9 cellular contexts compared by ENCODE assay signal in the genomic region with DNA sequence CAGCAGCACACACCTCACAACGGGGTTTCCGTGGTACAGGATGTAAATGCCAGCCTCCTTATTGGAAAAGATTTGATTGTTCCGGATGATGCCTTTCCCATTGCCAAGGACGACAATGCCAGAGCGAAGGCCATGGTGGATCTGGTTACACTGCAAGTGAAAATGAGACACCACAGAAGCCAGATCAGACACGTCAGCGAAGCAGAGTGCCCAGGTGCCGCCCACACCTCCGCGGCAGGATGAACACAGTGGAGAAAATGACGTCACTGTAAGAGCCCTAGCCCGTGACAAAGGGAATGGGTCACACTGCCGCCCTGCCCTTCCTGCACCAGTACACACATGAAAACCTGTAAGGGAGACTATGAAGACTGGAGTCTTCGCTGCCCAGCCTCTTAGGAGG. TPM values are rescaled to one million over a fixed set of nuclear protein-coding genes. Genes with fewer than 3 reads are reported as not detected.
A peak's percentile ranks its signal among the peaks of the same experiment; 100 is the strongest.
DNase-seq lines count a peak whose midpoint lies in the region; ATAC-seq, FAIRE-seq and TF ChIP-seq lines count a peak whose summit lies in the region.
"Had no signal": no experiment of that assay in that cellular context is flagged by ENCODE, and none has a peak within 500 bp of the region (broad histone marks: within the 10 kb centered on the region; RNA-seq: fewer than 3 reads in every experiment).

No MANE protein-coding gene starts in this region.

- no peak for FAIRE-seq in kidney (lab: Jason Lieb, UNC)

- no peak overlapping the region for H3K9ac ChIP-seq in kidney (ENCODE audit: low read length in 2 of 2)

- no peak for TF ChIP-seq CTCF in GM12865 (IDR thresholded peaks at IDR 0.05; ENCODE audit: insufficient read depth, low read depth, low read length, missing control alignments)
- no peak for TF ChIP-seq CTCF in kidney (IDR thresholded peaks at IDR 0.05; ENCODE audit: borderline replicate concordance, extremely low read depth, insufficient read depth)

- POLR2A ChIA-PET in activated CD8-positive, alpha-beta T cell treated with anti-CD3 and anti-CD28 coated beads, Interleukin-2, amount 10 ng/mL, durations not matched to agents 7 days and 5 days (lab: Charles Lee): no interaction called here

- H3K4me3 ChIP-seq in GM12865 (ENCODE audit: low read depth, low read length) (no peak overlapping the region), kidney (ENCODE audit: low read length in 2 of 2) (no peak overlapping the region)

- H3K4me1 ChIP-seq in kidney (ENCODE audit: control insufficient read depth in 1 of 2, insufficient read depth in 1 of 2, low read depth in 1 of 2, low read length in 2 of 2): no peaks in the 10 kb centered on the region

- H3K27ac Mint-ChIP-seq in activated CD8-positive, alpha-beta T cell treated with anti-CD3 and anti-CD28 coated beads, Interleukin-2, amount 10 ng/mL, durations not matched to agents 7 days and 5 days: peak overlapping the region; percentile 39

- intact Hi-C loops in kidney (cut with DNase I): no loop called here

- no peak overlapping the region for H3K27ac ChIP-seq in kidney (ENCODE audit: low read depth in 2 of 2, low read length in 2 of 2)
- H3K27ac ChIP-seq: neutrophil had no signal

- no peaks in the 10 kb centered on the region for H3K9me3 Mint-ChIP-seq in activated CD8-positive, alpha-beta T cell treated with anti-CD3 and anti-CD28 coated beads, Interleukin-2, amount 10 ng/mL, durations not matched to agents 7 days and 5 days (ENCODE audit: insufficient read depth)

- H3K36me3 ChIP-seq in kidney (ENCODE audit: control insufficient read depth in 1 of 2, insufficient read depth in 2 of 2, low read length in 2 of 2): peaks cover 10 to 24% of the 10 kb centered on the region in 2 donors
- H3K36me3 ChIP-seq: neutrophil had no signal

- peak; percentile 76 for ATAC-seq in HG03354 (IDR thresholded peaks at IDR 0.05; ENCODE audit: poor library complexity, severe bottlenecking, unreplicated experiment)
- peak; percentile 79 for ATAC-seq in activated CD8-positive, alpha-beta T cell treated with anti-CD3 and anti-CD28 coated beads, Interleukin-2, amount 10 ng/mL, durations not matched to agents 7 days and 5 days
- no peak for ATAC-seq in HG03159 (IDR thresholded peaks at IDR 0.05; ENCODE audit: unreplicated experiment)
- ATAC-seq in HG03175 (IDR thresholded peaks at IDR 0.05; ENCODE audit: unreplicated experiment): no peak

- H3K4me1 Mint-ChIP-seq in activated CD8-positive, alpha-beta T cell treated with anti-CD3 and anti-CD28 coated beads, Interleukin-2, amount 10 ng/mL, durations not matched to agents 7 days and 5 days (ENCODE audit: low read depth): peaks cover 9% of the 10 kb centered on the region

- no peaks in the 10 kb centered on the region for H3K27me3 Mint-ChIP-seq in activated CD8-positive, alpha-beta T cell treated with anti-CD3 and anti-CD28 coated beads, Interleukin-2, amount 10 ng/mL, durations not matched to agents 7 days and 5 days (ENCODE audit: low read depth)

- CTCF ChIA-PET in activated CD8-positive, alpha-beta T cell treated with anti-CD3 and anti-CD28 coated beads, Interleukin-2, amount 10 ng/mL, durations not matched to agents 7 days and 5 days (lab: Charles Lee): no interaction called here

- no peaks in the 10 kb centered on the region for H3K9me3 ChIP-seq in kidney (ENCODE audit: control insufficient read depth in 1 of 2, low read length in 2 of 2)
- H3K9me3 ChIP-seq: neutrophil had no signal

- DNase-seq in GM12865 (ENCODE audit: low read depth) (peak; percentile 65), kidney (peak; percentile 82), cerebellar cortex (ENCODE audit: low spot score) (no peak)
- peak; percentile 45 for DNase-seq in activated CD8-positive, alpha-beta T cell treated with anti-CD3 and anti-CD28 coated beads, Interleukin-2, amount 10 ng/mL, durations not matched to agents 7 days and 5 days
- peak; percentile 24 for DNase-seq in stimulated activated CD8-positive, alpha-beta memory T cell treated with anti-CD3 and anti-CD28 coated beads, Interleukin-7, amount 100 ng/mL, for 24 hours (ENCODE audit: low read depth)

- peak overlapping the region; percentile 24 for H3K4me3 Mint-ChIP-seq in activated CD8-positive, alpha-beta T cell treated with anti-CD3 and anti-CD28 coated beads, Interleukin-2, amount 10 ng/mL, durations not matched to agents 7 days and 5 days

- H3K36me3 Mint-ChIP-seq in activated CD8-positive, alpha-beta T cell treated with anti-CD3 and anti-CD28 coated beads, Interleukin-2, amount 10 ng/mL, durations not matched to agents 7 days and 5 days (ENCODE audit: low read depth): no peaks in the 10 kb centered on the region

RNA-seq across cellular contexts. Expression of gene POLR1E, which starts 43.4 kb away (rescaled TPM):
- 10 to 100 TPM; 38.2 to 39.0 TPM for total RNA-seq in activated CD8-positive, alpha-beta T cell treated with anti-CD3 and anti-CD28 coated beads, Interleukin-2, amount 10 ng/mL, durations not matched to agents 7 days and 5 days
- 17.2 TPM for total RNA-seq in kidney
- 8.2 TPM for polyA plus RNA-seq in kidney (ENCODE audit: insufficient read depth, low read depth, low replicate concordance)

RNA-seq across cellular contexts. Expression of gene FBXO10, which starts 47.1 kb away (rescaled TPM):
- 1 to 10 TPM; 2.0 to 2.3 TPM for total RNA-seq in activated CD8-positive, alpha-beta T cell treated with anti-CD3 and anti-CD28 coated beads, Interleukin-2, amount 10 ng/mL, durations not matched to agents 7 days and 5 days
- total RNA-seq in kidney: 6.7 TPM
- polyA plus RNA-seq in kidney (ENCODE audit: insufficient read depth, low read depth, low replicate concordance): 6.2 TPM

Comparison
In these comparisons a context has a peak if more than half of its experiments do, and no peak if none do; other contexts are left out.
1. ATAC-seq: peak in HG03354 (single experiment) and activated CD8-positive, alpha-beta T cell treated with anti-CD3 and anti-CD28 coated beads, Interleukin-2, amount 10 ng/mL, durations not matched to agents 7 days and 5 days (single experiment); none in HG03159 (single experiment) and HG03175 (single experiment).